Comparison of ENCODE assay signal across 28 cellular contexts in the genomic region with DNA sequence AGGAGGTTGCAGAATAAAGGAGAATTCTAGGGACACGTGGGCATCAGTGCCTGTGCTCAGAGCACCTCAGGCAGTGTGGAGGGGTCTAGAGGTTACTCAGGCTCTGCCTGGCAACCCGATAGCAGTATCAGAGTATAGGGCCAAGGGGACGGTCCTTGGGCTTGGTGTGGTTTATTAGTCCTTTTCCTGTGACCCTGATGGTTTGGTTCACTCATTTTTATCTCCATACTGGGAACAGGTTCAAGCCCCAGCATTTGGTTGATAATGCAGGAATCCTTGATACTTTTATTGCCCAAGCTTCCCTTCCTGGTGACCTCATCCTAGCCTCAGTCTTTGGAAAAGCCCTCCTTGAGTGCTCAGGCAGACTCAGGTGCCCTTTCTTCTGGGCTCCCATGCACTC. TPM values are rescaled to one million over a fixed set of nuclear protein-coding genes. Genes with fewer than 3 reads are reported as not detected.
"Had no signal": no experiment of that assay in that cellular context is flagged by ENCODE, and none has a peak within 500 bp of the region (broad histone marks: within the 10 kb centered on the region; RNA-seq: fewer than 3 reads in every experiment).

No MANE protein-coding gene starts in this region.

- H3K36me3 ChIP-seq: MG63 had no signal

- H3K9me3 ChIP-seq: MG63, SJSA1 had no signal

- ATAC-seq: HepG2, Panc1, PC-3 had no signal

- H3K4me1 ChIP-seq: SJSA1 had no signal

- H3K27me3 ChIP-seq: MG63, SJSA1 had no signal

- DNase-seq: IMR-90, Karpas-422, KG1, MG63, MV-4-11, NCI-H1048, NCI-H1105, NCI-H1417, NCI-H146, NCI-H1694 treated with DMSO at 0.1 percent for 48 hours, NCI-H1930, NCI-H2081, NCI-H2107, NCI-H2227 treated with DMSO at 0.1 percent for 48 hours, NCI-H446, NCI-H510A, NCI-H524 treated with DMSO at 0.1 percent for 48 hours, NCI-H69, NCI-H774, PC-3, SIG-M5 had no signal

- H3K4me3 ChIP-seq: MG63, SJSA1, SK-N-MC had no signal

- H3K27ac ChIP-seq: RWPE1, SJSA1, SK-N-MC had no signal

RNA-seq across cellular contexts. Expression of gene PRKACG, which starts 57.1 kb away (rescaled TPM):
- total RNA-seq: HepG2, HT1080, IMR-90, OCI-LY7, PC-3, SJSA1 had no signal
- polyA plus RNA-seq: HepG2, IMR-90 had no signal
